In the genomic region with DNA sequence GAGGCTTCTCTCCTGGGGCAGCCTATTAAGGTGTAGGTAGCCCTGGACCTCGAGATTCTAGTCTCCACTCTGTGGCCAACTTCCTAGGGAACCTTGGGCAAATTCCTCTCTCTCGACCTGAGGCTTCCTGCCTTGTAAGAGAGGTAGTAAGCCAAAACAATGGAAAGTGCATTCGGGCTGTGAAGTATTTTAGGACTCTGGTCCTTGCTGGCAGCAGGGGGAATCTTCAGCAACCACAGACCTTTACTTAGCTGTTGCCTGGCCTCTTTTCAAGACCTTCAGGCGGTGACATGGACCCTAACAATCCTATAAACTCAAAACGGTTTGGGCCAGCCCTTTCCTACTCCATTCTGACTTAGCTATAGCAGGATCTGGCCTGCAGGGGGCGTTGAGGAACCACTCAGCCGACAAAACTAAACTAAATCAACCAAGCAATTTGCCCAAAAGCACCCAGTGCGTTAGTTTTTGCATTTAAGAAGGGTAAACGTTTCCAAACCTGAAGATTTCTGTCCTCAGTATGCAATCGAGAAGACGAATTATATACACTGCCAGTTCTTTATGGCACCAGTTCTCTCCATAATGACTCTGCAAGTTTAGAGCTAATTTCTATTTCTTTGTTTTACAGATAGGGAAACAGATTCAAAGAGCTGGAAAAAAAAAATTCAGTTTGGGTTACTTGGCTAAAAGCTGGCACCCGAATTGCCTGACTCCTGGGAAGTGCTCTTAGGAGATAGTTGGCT, we compare ENCODE assay signal across 8 cellular contexts. TPM values are rescaled to one million over a fixed set of nuclear protein-coding genes. Genes with fewer than 3 reads are reported as not detected.
A peak's percentile ranks its signal among the peaks of the same experiment; 100 is the strongest.
DNase-seq lines count a peak whose midpoint lies in the region; ATAC-seq and TF ChIP-seq lines count a peak whose summit lies in the region.

No MANE protein-coding gene starts in this region.

- DNase-seq in DMS53 treated with DMSO at 0.1 percent for 48 hours (lab: John Stamatoyannopoulos, UW; ENCODE audit: unreplicated experiment): peak; percentile 66
- peak; percentile 74 for DNase-seq in activated T-cell treated with anti-CD3 and anti-CD28 coated beads for 24 hours (ENCODE audit: low read depth)
- DNase-seq in epithelial cell of proximal tubule (ENCODE audit: low read depth): peak; percentile 45
- DNase-seq in stimulated activated CD8-positive, alpha-beta memory T cell treated with anti-CD3 and anti-CD28 coated beads, Interleukin-4, amount 100 ng/mL, for 1 hour (ENCODE audit: low read depth in 2 of 2, low spot score in 1 of 2): peak; percentile 59 to 68

- H3K4me1 ChIP-seq in HUES64 (ENCODE audit: insufficient read depth, low read length): peaks cover 22% of the 10 kb centered on the region
- peaks cover 60% of the 10 kb centered on the region for H3K4me1 ChIP-seq in OCI-LY1 (ENCODE audit: insufficient read depth, low read length, severe bottlenecking)
- H3K4me1 ChIP-seq in mucosa of rectum (ENCODE audit: control insufficient read depth in 2 of 2, insufficient read depth in 2 of 2, low read length in 2 of 2): peaks cover 37 to 47% of the 10 kb centered on the region in 2 donors

- H3K9me3 ChIP-seq in HUES64 (ENCODE audit: insufficient read depth, low read depth, low read length) (no peaks in the 10 kb centered on the region), OCI-LY1 (ENCODE audit: low read length) (no peaks in the 10 kb centered on the region), mucosa of rectum (ENCODE audit: control insufficient read depth in 2 of 2, low read length in 2 of 2) (no peaks in the 10 kb centered on the region)

- H4K20me1 ChIP-seq in OCI-LY1 (ENCODE audit: insufficient read depth, low read length): no peaks in the 10 kb centered on the region

- H3K27ac ChIP-seq in HUES64 (ENCODE audit: low read depth, low read length): peak overlapping the region; percentile 70; the same call in 1 of the 2 replicates
- peak overlapping the region; percentile 91 for H3K27ac ChIP-seq in OCI-LY1 (ENCODE audit: low read depth, low read length, poor library complexity, severe bottlenecking)
- H3K27ac ChIP-seq in mucosa of rectum (ENCODE audit: low read depth in 2 of 2, low read length in 2 of 2): peak overlapping the region; percentile 81 to 84

- peaks cover 11% of the 10 kb centered on the region; the same call in 1 of the 2 replicates for H3F3A ChIP-seq in OCI-LY1 (ENCODE audit: insufficient read depth, low read length)

- H3K4me3 ChIP-seq in HUES64 (ENCODE audit: low read length) (peak overlapping the region; percentile 16), OCI-LY1 (ENCODE audit: low read depth, low read length, poor library complexity, severe bottlenecking) (peak overlapping the region; percentile 56), epithelial cell of proximal tubule (ENCODE audit: low read depth, low read length) (peak overlapping the region; percentile 21), mucosa of rectum (ENCODE audit: low read length in 2 of 2) (peak overlapping the region; percentile 20 to 43)

- no peaks in the 10 kb centered on the region; the same call in 1 of the 2 replicates for H3K79me2 ChIP-seq in OCI-LY1 (ENCODE audit: insufficient read depth, low read length)

- H3K36me3 ChIP-seq in HUES64 (ENCODE audit: insufficient read depth, low read length) (no peaks in the 10 kb centered on the region), OCI-LY1 (ENCODE audit: insufficient read depth, low read length) (no peaks in the 10 kb centered on the region), mucosa of rectum (ENCODE audit: control insufficient read depth in 2 of 2, insufficient read depth in 2 of 2, low read length in 2 of 2) (no peaks in the 10 kb centered on the region)

- H3K4me2 ChIP-seq in OCI-LY1 (ENCODE audit: low read length): peak overlapping the region; percentile 84

- peak; percentile 97 for TF ChIP-seq CTCF in OCI-LY1 (IDR thresholded peaks at IDR 0.05; ENCODE audit: low read length)
- TF ChIP-seq CTCF in epithelial cell of proximal tubule (conservative IDR thresholded peaks at IDR 0.05; ENCODE audit: low read depth, low read length): peak; percentile 96

- H2AFZ ChIP-seq in OCI-LY1 (ENCODE audit: low read length): peak overlapping the region; percentile 56

- no peaks in the 10 kb centered on the region for H3K9me2 ChIP-seq in OCI-LY1 (ENCODE audit: low read depth, low read length)

- no peak for ATAC-seq in GM21529 (IDR thresholded peaks at IDR 0.05; ENCODE audit: unreplicated experiment)

- 12% methylated on average over 12 of the region's 12 CpGs for WGBS in HUES64

- H3K27me3 ChIP-seq in HUES64 (ENCODE audit: insufficient read depth, low read length) (no peaks in the 10 kb centered on the region), OCI-LY1 (ENCODE audit: insufficient read depth, low read length) (no peaks in the 10 kb centered on the region), mucosa of rectum (ENCODE audit: control insufficient read depth in 2 of 2, insufficient read depth in 2 of 2, low read length in 2 of 2) (no peaks in the 10 kb centered on the region)

- peak overlapping the region; percentile 27 for H3K9ac ChIP-seq in HUES64 (ENCODE audit: low read depth, low read length)
- peak overlapping the region; percentile 65 for H3K9ac ChIP-seq in OCI-LY1 (ENCODE audit: low read length)
- peak overlapping the region; percentile 49 to 78 for H3K9ac ChIP-seq in mucosa of rectum (ENCODE audit: low read depth in 1 of 2, low read length in 2 of 2)

RNA-seq across cellular contexts. Expression of gene SESN2, which starts 10.9 kb away (rescaled TPM):
- 12.8 TPM for polyA plus RNA-seq in HUES64 (2013, experiment 1 of 2)
- polyA plus RNA-seq in HUES64 (2013, experiment 2 of 2): 13.9 TPM
- 15.4 and 18.5 TPM in 2 replicates for total RNA-seq in epithelial cell of proximal tubule

RNA-seq across cellular contexts. Expression of gene ATP5IF1, which starts 12.5 kb away (rescaled TPM):
- polyA plus RNA-seq in HUES64 (2013, experiment 1 of 2): 330 TPM
- 382 TPM for polyA plus RNA-seq in HUES64 (2013, experiment 2 of 2)
- total RNA-seq in epithelial cell of proximal tubule: 235 and 505 TPM in 2 replicates

RNA-seq across cellular contexts. Expression of gene DNAJC8, which starts 15.6 kb away (rescaled TPM):
- 151 TPM for polyA plus RNA-seq in HUES64 (2013, experiment 1 of 2)
- 160 TPM for polyA plus RNA-seq in HUES64 (2013, experiment 2 of 2)
- 105 and 120 TPM in 2 replicates for total RNA-seq in epithelial cell of proximal tubule
